In the genomic region with DNA sequence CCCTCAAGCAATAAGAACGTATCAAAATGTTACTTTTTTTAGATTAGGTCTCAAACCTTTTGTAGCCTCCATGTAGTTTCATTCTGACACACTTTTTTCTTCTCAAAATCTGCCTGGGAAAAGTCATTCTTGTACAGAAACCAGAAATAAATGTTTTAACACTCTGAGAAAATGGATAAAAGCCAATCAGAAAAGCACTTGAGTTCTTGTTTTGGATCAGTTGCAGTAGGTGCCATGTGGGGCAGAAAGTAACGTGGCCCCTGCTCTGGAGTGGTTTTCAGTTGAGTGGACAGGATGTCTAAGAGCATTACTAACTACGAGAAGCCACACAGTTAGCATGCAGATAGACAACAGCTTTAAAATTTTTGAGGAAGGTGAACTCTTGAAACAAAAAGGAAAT, we compare ENCODE assay signal across 9 cellular contexts. TPM values are rescaled to one million over a fixed set of nuclear protein-coding genes. Genes with fewer than 3 reads are reported as not detected.
DNase-seq lines count a peak whose midpoint lies in the region; ATAC-seq and TF ChIP-seq lines count a peak whose summit lies in the region.
"Had no signal": no experiment of that assay in that cellular context is flagged by ENCODE, and none has a peak within 500 bp of the region (broad histone marks: within the 10 kb centered on the region; RNA-seq: fewer than 3 reads in every experiment).

No MANE protein-coding gene starts in this region.

- H3K9me3 ChIP-seq in esophagus squamous epithelium = no peaks in the 10 kb centered on the region

- intact Hi-C loops in esophagus squamous epithelium (cut with DNase I) = no loop called here
- intact Hi-C loops in head of caudate nucleus (cut with DNase I) = no loop called here

- H3K4me1 ChIP-seq in esophagus squamous epithelium = peaks cover 18 to 92% (median 42%) of the 10 kb centered on the region in 3 donors

- no peak for TF ChIP-seq POLR2A in esophagus squamous epithelium (IDR thresholded peaks at IDR 0.05)

- DNase-seq in GM13976 (ENCODE audit: low spot score) (peak; percentile 57), esophagus squamous epithelium (lab: John Stamatoyannopoulos, UW) (no peak), DMS53 (lab: John Stamatoyannopoulos, UW) (no peak), head of caudate nucleus (no peak), NCI-H524 treated with DMSO at 0.1 percent for 48 hours (lab: John Stamatoyannopoulos, UW) (no peak), A172 (ENCODE audit: low spot score) (no peak)

- H3K4me3 ChIP-seq in esophagus squamous epithelium = no peak overlapping the region

- TF ChIP-seq CTCF in GM13976 (IDR thresholded peaks at IDR 0.05; ENCODE audit: borderline replicate concordance, control extremely low read depth, extremely low read depth, insufficient read depth, missing control alignments) = no peak
- TF ChIP-seq CTCF in esophagus squamous epithelium (IDR thresholded peaks at IDR 0.05) = no peak

- in situ Hi-C loops in GM13976 (cut with MboI; ENCODE audit: low sequenced_read_pairs, unreplicated experiment) = no loop called here

- ATAC-seq in GM21360 (IDR thresholded peaks at IDR 0.05; ENCODE audit: unreplicated experiment) = peak; percentile 79
- ATAC-seq in HG03520 (IDR thresholded peaks at IDR 0.05; ENCODE audit: unreplicated experiment) = peak; percentile 90

- H3K36me3 ChIP-seq in esophagus squamous epithelium = peaks cover 0 to 3% (median 0%) of the 10 kb centered on the region in 3 donors

- no peaks in the 10 kb centered on the region for H3K27me3 ChIP-seq in esophagus squamous epithelium

- 19 to 26% methylated on average over 3 of the region's 3 CpGs for WGBS in esophagus squamous epithelium, 2 donors

- H3K27ac ChIP-seq in esophagus squamous epithelium = peak overlapping the region; percentile 25 to 84 (median 73)

RNA-seq across cellular contexts. Expression of a gene that starts 19.1 kb away (rescaled TPM):
- 1 to 10 TPM in 3 of 4 donors, under 1 TPM in 1; 0.53 to 9.5 (median 3.2) TPM for total RNA-seq in esophagus squamous epithelium
- total RNA-seq in A172 (2014; rRNA removed; shearing (Covaris generic)) = not detected in 2 replicates
- total RNA-seq: neural crest cell had no signal

RNA-seq across cellular contexts. Expression of a gene that starts 29.9 kb away (rescaled TPM):
- total RNA-seq in esophagus squamous epithelium = under 1 TPM in 1 of 4 donors, not detected in 3; 0.19 TPM
- not detected in 2 replicates for total RNA-seq in A172 (2014; rRNA removed; shearing (Covaris generic))
- total RNA-seq: neural crest cell had no signal
